In the genomic region with DNA sequence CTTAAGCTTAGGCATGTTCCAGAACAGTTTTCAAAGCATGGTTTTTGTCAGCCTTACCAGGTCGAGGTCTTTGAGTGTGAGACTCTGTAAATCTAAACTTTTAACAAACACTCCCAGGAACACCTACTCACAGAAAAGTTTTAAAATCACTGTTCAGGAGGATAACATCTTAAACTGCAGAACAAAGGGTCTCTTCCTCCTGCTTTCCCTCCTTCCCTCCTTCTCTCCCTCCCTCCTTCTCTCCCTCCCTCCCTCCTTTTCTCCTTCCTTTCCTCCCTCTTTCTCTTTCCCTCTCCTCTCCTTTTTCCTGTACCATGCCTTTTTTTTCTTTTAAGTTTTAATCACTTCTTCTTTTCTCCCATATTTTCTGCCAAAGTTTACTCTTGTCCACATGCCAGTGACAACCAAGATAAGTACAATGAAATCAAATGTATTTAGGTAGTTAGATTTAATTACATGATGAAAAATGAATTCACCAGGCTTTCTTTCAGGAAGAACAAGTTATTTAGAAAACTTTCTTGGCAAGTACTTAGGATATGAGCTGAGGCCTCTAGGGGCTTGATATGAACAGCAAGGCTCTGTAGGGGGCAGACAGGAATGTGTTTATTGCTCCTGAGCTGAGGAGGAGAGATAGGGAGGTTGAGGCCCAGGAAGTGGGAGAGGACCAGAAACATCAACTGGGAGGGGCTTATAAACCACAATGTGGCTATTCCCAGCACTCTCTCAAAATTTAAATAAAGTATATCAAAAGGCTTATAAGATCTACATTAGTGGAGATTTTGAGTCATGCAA, we compare ENCODE assay signal across 21 cellular contexts.
DNase-seq lines count a peak whose midpoint lies in the region; FAIRE-seq and TF ChIP-seq lines count a peak whose summit lies in the region.
"Had no signal": no experiment of that assay in that cellular context is flagged by ENCODE, and none has a peak within 500 bp of the region (broad histone marks: within the 10 kb centered on the region; RNA-seq: fewer than 3 reads in every experiment).

No MANE protein-coding gene starts in this region.

- TF ChIP-seq POLR2A in uterus (IDR thresholded peaks at IDR 0.05) = no peak

- no peak overlapping the region for H3K4me3 ChIP-seq in cardiac muscle cell
- H3K4me3 ChIP-seq in uterus = no peak overlapping the region
- H3K4me3 ChIP-seq: heart left ventricle, MG63, upper lobe of right lung had no signal

- H3K27me3 ChIP-seq in cardiac muscle cell (no peaks in the 10 kb centered on the region), uterus (no peaks in the 10 kb centered on the region)
- H3K27me3 ChIP-seq: heart left ventricle, MG63, upper lobe of right lung had no signal

- no peaks in the 10 kb centered on the region for H3K36me3 ChIP-seq in cardiac muscle cell
- no peaks in the 10 kb centered on the region for H3K36me3 ChIP-seq in uterus
- H3K36me3 ChIP-seq: heart left ventricle, MG63, upper lobe of right lung had no signal

- FAIRE-seq in HTR-8/SVneo (lab: Jason Lieb, UNC) = no peak
- FAIRE-seq: H54, kidney had no signal

- H3K4me1 ChIP-seq in cardiac muscle cell (ENCODE audit: low read depth) (no peaks in the 10 kb centered on the region), uterus (peaks cover 0 to 12% of the 10 kb centered on the region in 2 donors)
- H3K4me1 ChIP-seq: upper lobe of right lung had no signal

- H3K9me3 ChIP-seq in cardiac muscle cell (ENCODE audit: low read depth) (no peaks in the 10 kb centered on the region), uterus (no peaks in the 10 kb centered on the region)
- H3K9me3 ChIP-seq: MG63, upper lobe of right lung had no signal

- intact Hi-C loops in cardiac septum (cut with DNase I) = no loop called here
- intact Hi-C loops in uterus (cut with DNase I; ENCODE audit: low total_unique reads) = no loop called here

- DNase-seq in cardiac muscle cell (ENCODE audit: low read depth in 1 of 2, low spot score in 1 of 2) (peak in 1 of 2 donors; percentile 87), cardiac septum (ENCODE audit: low spot score) (no peak), amniotic epithelial cell (ENCODE audit: low read depth) (peak; percentile 21), iris pigment epithelial cell (ENCODE audit: low read depth) (peak; percentile 4), uterus (no peak), iPS-NIHi11 (ENCODE audit: low spot score) (no peak), HTR-8/SVneo (ENCODE audit: insufficient read length, low spot score) (no peak)
- DNase-seq in activated CD4-positive, CD25-positive, alpha-beta regulatory T cell (lab: John Stamatoyannopoulos, UW) = no peak
- DNase-seq: activated naive CD8-positive, alpha-beta T cell treated with anti-CD3 and anti-CD28 coated beads, Interleukin-2, amount 10 ng/mL, durations not matched to agents 7 days and 5 days; central memory CD4-positive, alpha-beta T cell; COR-L47; effector memory CD4-positive, alpha-beta T cell; heart left ventricle; kidney; MG63; NCI-H146; retina; stimulated activated CD4-positive, alpha-beta T cell treated with anti-CD3 and anti-CD28 coated beads, Interleukin-1b, Interleukin-23, amount 100 ng/mL, for 48 hours; stimulated activated naive CD8-positive, alpha-beta T cell treated with anti-CD3 and anti-CD28 coated beads, Interleukin-15, amount 100 ng/mL, for 72 hours; upper lobe of right lung had no signal

- TF ChIP-seq CTCF in cardiac muscle cell (IDR thresholded peaks at IDR 0.05; ENCODE audit: low read depth, low read length) (peak; percentile 8), uterus (IDR thresholded peaks at IDR 0.05) (no peak)

- H3K27ac ChIP-seq in cardiac muscle cell (no peak overlapping the region), uterus (peak overlapping the region; percentile 71 to 83)
- H3K27ac ChIP-seq: upper lobe of right lung had no signal

Comparison
In these comparisons a context has a peak if more than half of its experiments do, and no peak if none do; other contexts are left out.
1. DNase-seq: peak in amniotic epithelial cell (single experiment) and iris pigment epithelial cell (single experiment); none in cardiac septum (single experiment), uterus (0 of 2), activated CD4-positive, CD25-positive, alpha-beta regulatory T cell (0 of 4), iPS-NIHi11 (single experiment) and HTR-8/SVneo (single experiment).